Comparison of ENCODE assay signal across 1 cellular context in genomic region chr11:18000760-18001159, GRCh38.
TF ChIP-seq lines count a peak whose summit lies in the region.

No MANE protein-coding gene starts in this region.

TF ChIP-seq in HepG2, 621 proteins besides CTCF, POLR2A, EP300 and RAD21 (continued from another document and continues in another):
- TF ChIP-seq PBX3 (CRISPR knock-in tag; IDR thresholded peaks at IDR 0.05; ENCODE audit: borderline replicate concordance) (no peak), ZNF224 (CRISPR knock-in tag; IDR thresholded peaks at IDR 0.05) (no peak), HDAC6 (IDR thresholded peaks at IDR 0.05; ENCODE audit: low read depth, low read length) (no peak), ATF1 (CRISPR knock-in tag; IDR thresholded peaks at IDR 0.05) (peak; percentile 47; the same call in 1 of the 2 replicates), ZBTB43 (CRISPR knock-in tag; conservative IDR thresholded peaks at IDR 0.05) (no peak), KLF13 (CRISPR knock-in tag; IDR thresholded peaks at IDR 0.05) (no peak), ZNF282 (IDR thresholded peaks at IDR 0.05; ENCODE audit: partially characterized antibody) (no peak), PCBP2 (optimal IDR thresholded peaks at IDR 0.05; ENCODE audit: low read depth, low read length, poor library complexity, severe bottlenecking) (no peak), NAIF1 (CRISPR knock-in tag; IDR thresholded peaks at IDR 0.05; ENCODE audit: borderline replicate concordance) (0 out of 2 replicates have a peak, but pooled peaks have one; percentile 33), ZNF704 (CRISPR knock-in tag; IDR thresholded peaks at IDR 0.05; ENCODE audit: borderline replicate concordance) (no peak), ISX (CRISPR knock-in tag; conservative IDR thresholded peaks at IDR 0.05) (no peak), LRRFIP1 (CRISPR knock-in tag; conservative IDR thresholded peaks at IDR 0.05) (no peak), HOXA7 (CRISPR knock-in tag; IDR thresholded peaks at IDR 0.05) (no peak), ATF7 (IDR thresholded peaks at IDR 0.05) (no peak), ATF7 (CRISPR knock-in tag; IDR thresholded peaks at IDR 0.05) (peak; percentile 23; the same call in 1 of the 2 replicates), RAD51 (IDR thresholded peaks at IDR 0.05; ENCODE audit: borderline replicate concordance) (no peak), ZNF234 (CRISPR knock-in tag; conservative IDR thresholded peaks at IDR 0.05) (no peak), ZFP1 (CRISPR knock-in tag; IDR thresholded peaks at IDR 0.05) (no peak; the same call in 1 of the 2 replicates), ZNF550 (CRISPR knock-in tag; IDR thresholded peaks at IDR 0.05; ENCODE audit: borderline replicate concordance) (no peak), TAF15 (IDR thresholded peaks at IDR 0.05; ENCODE audit: low read depth, low read length, poor library complexity, severe bottlenecking) (no peak), NFAT5 (CRISPR knock-in tag; IDR thresholded peaks at IDR 0.05) (no peak), ZNF512B (CRISPR knock-in tag; IDR thresholded peaks at IDR 0.05; ENCODE audit: borderline replicate concordance) (no peak), ZNF749 (CRISPR knock-in tag; IDR thresholded peaks at IDR 0.05; ENCODE audit: borderline replicate concordance) (no peak), ZNF740 (CRISPR knock-in tag; IDR thresholded peaks at IDR 0.05) (no peak), ZBTB46 (CRISPR knock-in tag; IDR thresholded peaks at IDR 0.05; ENCODE audit: borderline replicate concordance) (no peak), SCMH1 (CRISPR knock-in tag; IDR thresholded peaks at IDR 0.05; ENCODE audit: borderline replicate concordance) (no peak), ZNF672 (CRISPR knock-in tag; IDR thresholded peaks at IDR 0.05) (no peak), KDM4B (CRISPR knock-in tag; IDR thresholded peaks at IDR 0.05) (no peak), HNRNPUL1 (IDR thresholded peaks at IDR 0.05; ENCODE audit: low read depth, low read length) (peak; percentile 77), ZNF274 (CRISPR knock-in tag; IDR thresholded peaks at IDR 0.05) (no peak), ZNF343 (CRISPR knock-in tag; IDR thresholded peaks at IDR 0.05) (no peak), CERS6 (CRISPR knock-in tag; IDR thresholded peaks at IDR 0.05) (no peak), ZNF143 (CRISPR knock-in tag; IDR thresholded peaks at IDR 0.05) (no peak), ZNF510 (CRISPR knock-in tag; IDR thresholded peaks at IDR 0.05; ENCODE audit: low read depth) (no peak), CHCHD3 (CRISPR knock-in tag; IDR thresholded peaks at IDR 0.05) (no peak), MBNL3 (CRISPR knock-in tag; conservative IDR thresholded peaks at IDR 0.05) (no peak), MAX (IDR thresholded peaks at IDR 0.05) (peak; percentile 49; the same call in 1 of the 2 replicates), ZNF33A (CRISPR knock-in tag; IDR thresholded peaks at IDR 0.05; ENCODE audit: borderline replicate concordance) (no peak), ZNF280B (CRISPR knock-in tag; IDR thresholded peaks at IDR 0.05; ENCODE audit: borderline replicate concordance) (no peak), GTF3A (CRISPR knock-in tag; conservative IDR thresholded peaks at IDR 0.05) (no peak), SOX5 (CRISPR knock-in tag; IDR thresholded peaks at IDR 0.05; ENCODE audit: borderline replicate concordance) (peak; percentile 90), ZNF317 (CRISPR knock-in tag; IDR thresholded peaks at IDR 0.05) (peak; percentile 78), REL (CRISPR knock-in tag; conservative IDR thresholded peaks at IDR 0.05) (no peak), STAT5B (CRISPR knock-in tag; IDR thresholded peaks at IDR 0.05) (no peak)
